Comparison of ENCODE assay signal across 17 cellular contexts in the genomic region with DNA sequence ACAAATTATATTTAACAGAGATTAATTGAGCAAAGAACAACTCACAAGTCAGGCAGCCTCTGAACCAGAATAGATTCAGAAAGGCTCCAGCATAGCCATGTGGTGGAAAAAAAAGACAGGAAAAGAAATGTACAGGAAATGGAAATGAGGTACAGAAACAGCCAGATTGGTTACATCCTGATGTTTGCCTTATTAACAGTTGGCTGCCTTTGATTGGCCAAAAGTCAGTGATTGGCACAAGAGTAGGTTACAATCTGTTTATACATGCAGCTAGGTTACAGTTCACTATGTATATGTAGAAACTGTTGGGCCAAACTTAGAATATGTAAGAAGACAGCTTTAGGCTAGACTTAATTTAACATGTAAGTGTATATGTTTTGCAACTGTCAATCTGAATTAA.
DNase-seq lines count a peak whose midpoint lies in the region; ATAC-seq, FAIRE-seq and TF ChIP-seq lines count a peak whose summit lies in the region.
"Had no signal": no experiment of that assay in that cellular context is flagged by ENCODE, and none has a peak within 500 bp of the region (broad histone marks: within the 10 kb centered on the region; RNA-seq: fewer than 3 reads in every experiment).

No MANE protein-coding gene starts in this region.

- H3K9ac ChIP-seq in Loucy (ENCODE audit: low read depth, low read length, poor library complexity, severe bottlenecking) (peak overlapping the region; percentile 42), PC-3 (ENCODE audit: low read length) (no peak overlapping the region)

- POLR2A ChIA-PET in PC-3 (lab: Charles Lee; ENCODE audit: unreplicated experiment), result no interaction called here

- 0 out of 2 replicates have a peak, but pooled peaks cover 3% of the 10 kb centered on the region for H3K36me3 ChIP-seq in Loucy (ENCODE audit: insufficient read depth, low read length)
- H3K36me3 ChIP-seq in PC-3 (ENCODE audit: low read depth, low read length), result no peaks in the 10 kb centered on the region
- no peaks in the 10 kb centered on the region for H3K36me3 ChIP-seq in WERI-Rb-1
- H3K36me3 ChIP-seq: HAP-1, SJCRH30 had no signal

- peak overlapping the region; percentile 23; the same call in 1 of the 2 replicates for H2AFZ ChIP-seq in Loucy (ENCODE audit: low read length)
- H2AFZ ChIP-seq in PC-3 (ENCODE audit: low read length), result no peak overlapping the region

- intact Hi-C loops in PC-3 (cut with micrococcal nuclease), result no loop called here

- H3K4me3 ChIP-seq in Loucy (ENCODE audit: low read length, poor library complexity, severe bottlenecking) (peak overlapping the region; percentile 53), PC-3 (ENCODE audit: low read length) (no peak overlapping the region), WERI-Rb-1 (ENCODE audit: low read depth, low read length) (no peak overlapping the region)
- H3K4me3 ChIP-seq: HAP-1, K562, SJCRH30 had no signal

- FAIRE-seq in GM19239 (lab: Jason Lieb, UNC), result peak; percentile 91
- FAIRE-seq: K562 had no signal

- BruUV-seq in PC-3 (replicated peaks; lab: Mats Ljungman, UMichigan), result no TSS peak

- CTCF ChIA-PET in PC-3 (lab: Charles Lee), result no interaction called here

- DNase-seq in GM19239 (ENCODE audit: insufficient read length, low spot score), result no peak
- peak; percentile 16 for DNase-seq in PC-3
- DNase-seq in kidney tubule cell (ENCODE audit: low spot score), result peak; percentile 32
- DNase-seq in WERI-Rb-1, result no peak
- DNase-seq: C1 segment of cervical spinal cord, DMS153, EL, NCI-H1105 treated with DMSO at 0.1 percent for 48 hours, NCI-H2029, NCI-H345, NCI-H748 treated with DMSO at 0.1 percent for 48 hours, SJCRH30 had no signal

- H3K4me1 ChIP-seq in Loucy (ENCODE audit: insufficient read depth, low read length, poor library complexity, severe bottlenecking) (peaks cover 21% of the 10 kb centered on the region), PC-3 (ENCODE audit: insufficient read depth, low read length) (no peaks in the 10 kb centered on the region)
- H3K4me1 ChIP-seq: SJCRH30 had no signal

- TF ChIP-seq CTCF in Loucy (conservative IDR thresholded peaks at IDR 0.05; ENCODE audit: low read length), result no peak
- no peak for TF ChIP-seq CTCF in PC-3 (conservative IDR thresholded peaks at IDR 0.05; ENCODE audit: low read depth, low read length)
- TF ChIP-seq CTCF in WERI-Rb-1 (IDR thresholded peaks at IDR 0.05; ENCODE audit: low read depth, low read length), result no peak

- H3K79me2 ChIP-seq in Loucy (ENCODE audit: insufficient read depth, low read length) (no peaks in the 10 kb centered on the region), PC-3 (ENCODE audit: low read length) (no peaks in the 10 kb centered on the region)

- H3K27me3 ChIP-seq in Loucy (ENCODE audit: insufficient read depth, low read length, poor library complexity, severe bottlenecking) (no peaks in the 10 kb centered on the region), PC-3 (ENCODE audit: low read length) (peaks cover 47% of the 10 kb centered on the region), WERI-Rb-1 (ENCODE audit: insufficient read depth, low read depth, severe bottlenecking) (no peaks in the 10 kb centered on the region)
- H3K27me3 ChIP-seq: SJCRH30 had no signal

- no peaks in the 10 kb centered on the region for H3K9me2 ChIP-seq in Loucy (replicated peaks; ENCODE audit: low read depth, low read length)
- H3K9me2 ChIP-seq in PC-3 (replicated peaks; ENCODE audit: low read length), result no peaks in the 10 kb centered on the region

- H3K9me3 ChIP-seq in Loucy (ENCODE audit: insufficient read depth, low read depth, low read length) (no peaks in the 10 kb centered on the region), PC-3 (ENCODE audit: low read length) (no peaks in the 10 kb centered on the region), WERI-Rb-1 (ENCODE audit: severe bottlenecking) (no peaks in the 10 kb centered on the region)
- H3K9me3 ChIP-seq: HAP-1, SJCRH30 had no signal

- ATAC-seq in PC-3 (no peak), HG03175 (IDR thresholded peaks at IDR 0.05; ENCODE audit: unreplicated experiment) (no peak), GM21619 (IDR thresholded peaks at IDR 0.05; ENCODE audit: unreplicated experiment) (no peak)
- ATAC-seq: K562 had no signal

- H3K4me2 ChIP-seq in Loucy (ENCODE audit: low read depth, low read length, poor library complexity, severe bottlenecking), result peak overlapping the region; percentile 56
- H3K4me2 ChIP-seq in PC-3 (ENCODE audit: low read length), result no peak overlapping the region

- H3F3A ChIP-seq in Loucy (ENCODE audit: low read depth), result no peaks in the 10 kb centered on the region
- no peaks in the 10 kb centered on the region for H3F3A ChIP-seq in PC-3 (ENCODE audit: low read length, unreplicated experiment)

- H3K27ac ChIP-seq in PC-3 (ENCODE audit: low read length), result no peak overlapping the region
- H3K27ac ChIP-seq in WERI-Rb-1, result no peak overlapping the region
- H3K27ac ChIP-seq: SJCRH30 had no signal

- H4K20me1 ChIP-seq in Loucy (ENCODE audit: insufficient read depth, low read length, poor library complexity, severe bottlenecking) (no peaks in the 10 kb centered on the region), PC-3 (ENCODE audit: low read length) (no peaks in the 10 kb centered on the region)

Comparison
In these comparisons a context has a peak if more than half of its experiments do, and no peak if none do; other contexts are left out.
1. DNase-seq: peak in PC-3 (single experiment) and kidney tubule cell (single experiment); none in GM19239 (single experiment) and WERI-Rb-1 (single experiment).